ENCODE assay signal across 19 cellular contexts in genomic region chr13:51623473-51623872, GRCh38. TPM values are rescaled to one million over a fixed set of nuclear protein-coding genes. Genes with fewer than 3 reads are reported as not detected.
A peak's percentile ranks its signal among the peaks of the same experiment; 100 is the strongest.
DNase-seq lines count a peak whose midpoint lies in the region; ATAC-seq and TF ChIP-seq lines count a peak whose summit lies in the region.
"Had no signal": no experiment of that assay in that cellular context is flagged by ENCODE, and none has a peak within 500 bp of the region (broad histone marks: within the 10 kb centered on the region; RNA-seq: fewer than 3 reads in every experiment).

No MANE protein-coding gene starts in this region.

- peak overlapping the region; percentile 8; the same call in 1 of the 2 replicates for H3K4me3 ChIP-seq in SK-N-MC
- no peak overlapping the region for H3K4me3 ChIP-seq in fibroblast of villous mesenchyme (ENCODE audit: low read depth, low read length)
- H3K4me3 ChIP-seq: left lung, smooth muscle cell had no signal

- H3K27ac ChIP-seq in SK-N-MC = peak overlapping the region; percentile 86
- H3K27ac ChIP-seq: HL-60, left lung had no signal

- no peak overlapping the region for H3K9ac ChIP-seq in SK-N-MC (ENCODE audit: insufficient read length)

- TF ChIP-seq CTCF in fibroblast of villous mesenchyme (IDR thresholded peaks at IDR 0.05; ENCODE audit: insufficient read depth, low read depth, low read length) = no peak

- DNase-seq in HCEC 1CT (peak; percentile 58), SK-N-MC (ENCODE audit: low read depth, low spot score) (no peak), fibroblast of villous mesenchyme (ENCODE audit: low read depth) (peak; percentile 59), superior temporal gyrus (ENCODE audit: extremely low spot score) (peak; percentile 35), NCI-H1092 (lab: John Stamatoyannopoulos, UW) (no peak)
- DNase-seq in stimulated activated naive CD8-positive, alpha-beta T cell treated with anti-CD3 and anti-CD28 coated beads, Interleukin-15, Interleukin-2, amounts not matched to agents 100 U/mL and 50 U/mL, for 24 hours = no peak
- DNase-seq: Caco-2; endodermal cell; head of caudate nucleus; left lung; NCI-H1930; NCI-H446 treated with DMSO at 0.1 percent for 48 hours; RPMI8226; stimulated activated CD4-positive, alpha-beta T cell treated with anti-CD3 and anti-CD28 coated beads, Interleukin-4, amount 100 ng/mL, for 24 hours; SW 1271 had no signal

- H3K36me3 ChIP-seq in SK-N-MC (ENCODE audit: insufficient read depth, low read length) = no peaks in the 10 kb centered on the region
- H3K36me3 ChIP-seq: left lung had no signal

- no peak for ATAC-seq in stimulated activated naive CD8-positive, alpha-beta T cell treated with anti-CD3 and anti-CD28 coated beads, Interleukin-15, Interleukin-2, amounts not matched to agents 100 U/mL and 50 U/mL, for 24 hours
- no peak for ATAC-seq in GM19328 (IDR thresholded peaks at IDR 0.05; ENCODE audit: unreplicated experiment)
- ATAC-seq: HCT116, left lung had no signal

- no peaks in the 10 kb centered on the region for H3K9me3 ChIP-seq in SK-N-MC (ENCODE audit: low read depth, low read length)
- H3K9me3 ChIP-seq: Caco-2, left lung had no signal

RNA-seq across cellular contexts. Expression of gene WDFY2, which starts 39.2 kb away (rescaled TPM):
- 6.0 and 8.1 TPM in 2 replicates for total RNA-seq in fibroblast of villous mesenchyme

Comparison
In these comparisons a context has a peak if more than half of its experiments do, and no peak if none do; other contexts are left out.
1. DNase-seq: peak in HCEC 1CT (single experiment), fibroblast of villous mesenchyme (single experiment) and superior temporal gyrus (single experiment); none in SK-N-MC (single experiment), stimulated activated naive CD8-positive, alpha-beta T cell treated with anti-CD3 and anti-CD28 coated beads, Interleukin-15, Interleukin-2, amounts not matched to agents 100 U/mL and 50 U/mL, for 24 hours (single experiment) and NCI-H1092 (single experiment).